18 cellular contexts compared by ENCODE assay signal in the genomic region with DNA sequence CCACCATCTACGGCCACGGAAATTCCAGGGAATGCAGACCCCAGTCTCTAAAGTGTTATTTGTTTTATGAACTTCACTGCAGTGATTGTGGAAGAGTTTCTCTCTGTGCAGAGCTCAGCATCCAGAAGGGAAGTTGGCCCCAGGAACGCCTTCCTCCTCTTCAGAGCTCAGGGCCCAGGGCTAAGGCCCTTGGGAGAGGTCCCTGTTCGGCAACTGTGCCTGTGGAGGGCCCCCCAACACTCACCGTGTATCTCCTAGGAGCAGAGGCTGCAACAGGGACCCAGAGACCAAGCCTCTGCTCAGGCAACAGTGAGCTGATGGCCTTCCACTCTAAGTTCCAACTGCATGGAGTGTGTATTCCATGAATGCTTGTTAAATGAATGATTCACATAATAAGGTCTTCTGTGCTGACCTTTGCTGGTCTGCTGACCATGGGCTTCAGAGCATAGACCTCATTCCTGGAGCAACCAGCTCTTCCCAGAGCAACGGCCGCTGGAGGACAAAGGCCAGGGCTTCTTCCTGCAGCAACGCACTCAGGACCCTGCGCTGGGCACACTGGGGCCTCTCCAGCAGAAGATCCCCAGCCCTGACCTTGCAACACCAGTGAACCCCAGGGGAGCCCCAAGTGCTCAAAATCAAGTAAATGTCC. TPM values are rescaled to one million over a fixed set of nuclear protein-coding genes. Genes with fewer than 3 reads are reported as not detected.
DNase-seq lines count a peak whose midpoint lies in the region; ATAC-seq and TF ChIP-seq lines count a peak whose summit lies in the region.
"Had no signal": no experiment of that assay in that cellular context is flagged by ENCODE, and none has a peak within 500 bp of the region (broad histone marks: within the 10 kb centered on the region; RNA-seq: fewer than 3 reads in every experiment).

No MANE protein-coding gene starts in this region.

- H3K79me2 ChIP-seq in PC-3 (ENCODE audit: low read length): peaks cover 51% of the 10 kb centered on the region
- peaks cover 83% of the 10 kb centered on the region for H3K79me2 ChIP-seq in osteoblast (ENCODE audit: insufficient read depth, low read length)

- H3K9me3 ChIP-seq in PC-3 (ENCODE audit: low read length) (no peaks in the 10 kb centered on the region), osteoblast (ENCODE audit: low read depth, low read length) (no peaks in the 10 kb centered on the region)
- H3K9me3 ChIP-seq: A549, tibial artery had no signal

- DNase-seq in A172 (ENCODE audit: low spot score) (peak; percentile 40), PC-3 (no peak), glomerular visceral epithelial cell (ENCODE audit: extremely low spot score) (peak; percentile 60), osteoblast (ENCODE audit: insufficient read length, low spot score, missing footprints) (peak; percentile 93), NCI-H446 treated with DMSO at 0.1 percent for 48 hours (lab: John Stamatoyannopoulos, UW) (no peak)
- DNase-seq in activated T-cell treated with anti-CD3 and anti-CD28 coated beads, Interleukin-2, amount 50 U/mL, for 48 hours: no peak
- no peak for DNase-seq in activated effector memory CD4-positive, alpha-beta T cell treated with Interleukin-2 at 50 U/mL for 16 hours
- DNase-seq: activated CD4-positive, alpha-beta T cell treated with anti-CD3 and anti-CD28 coated beads, Interleukin-2, amount 10 ng/mL, durations not matched to agents 7 days and 5 days; activated T-cell treated with anti-CD3 and anti-CD28 coated beads, Interleukin-2, amount 50 U/mL, for 1 hour; CD8-positive, alpha-beta T cell; effector memory CD4-positive, alpha-beta T cell; NCI-H1930; NCI-H510A treated with DMSO at 0.1 percent for 48 hours; spleen; tibial artery had no signal

- no peak overlapping the region for H3K9ac ChIP-seq in PC-3 (ENCODE audit: low read length)

- H3K9me2 ChIP-seq in PC-3 (replicated peaks; ENCODE audit: low read length): no peaks in the 10 kb centered on the region

- ATAC-seq in PC-3 (peak; percentile 25; the same call in 1 of the 2 replicates), HG03521 (IDR thresholded peaks at IDR 0.05; ENCODE audit: unreplicated experiment) (no peak)
- ATAC-seq: A549; CD8-positive, alpha-beta T cell; stimulated activated effector memory CD8-positive, alpha-beta T cell treated with anti-CD3 and anti-CD28 coated beads, Interleukin-12 subunit alpha, Interleukin-12 subunit beta, amount 100 ng/mL, for 72 hours had no signal

- CTCF ChIA-PET in PC-3 (lab: Charles Lee): no interaction called here

- no peaks in the 10 kb centered on the region for H3F3A ChIP-seq in PC-3 (ENCODE audit: low read length, unreplicated experiment)

- POLR2A ChIA-PET in PC-3 (lab: Charles Lee; ENCODE audit: unreplicated experiment): no interaction called here

- no peak for TF ChIP-seq CTCF in PC-3 (conservative IDR thresholded peaks at IDR 0.05; ENCODE audit: low read depth, low read length)
- TF ChIP-seq CTCF in osteoblast (IDR thresholded peaks at IDR 0.05; ENCODE audit: extremely low read depth, low read depth, low read length): no peak

- H3K27me3 ChIP-seq in PC-3 (ENCODE audit: low read length): no peaks in the 10 kb centered on the region
- no peaks in the 10 kb centered on the region for H3K27me3 ChIP-seq in osteoblast (ENCODE audit: insufficient read depth, low read length)
- H3K27me3 ChIP-seq: tibial artery had no signal

- H3K4me3 ChIP-seq in PC-3 (ENCODE audit: low read length) (no peak overlapping the region), osteoblast (ENCODE audit: insufficient read depth, low read length) (no peak overlapping the region)
- H3K4me3 ChIP-seq: A549, spleen, tibial artery had no signal

- H3K36me3 ChIP-seq in PC-3 (ENCODE audit: low read depth, low read length) (no peaks in the 10 kb centered on the region), osteoblast (ENCODE audit: insufficient read depth, low read length) (no peaks in the 10 kb centered on the region)
- H3K36me3 ChIP-seq: spleen, tibial artery had no signal

- H3K4me2 ChIP-seq in PC-3 (ENCODE audit: low read length): no peak overlapping the region
- peak overlapping the region; percentile 84 for H3K4me2 ChIP-seq in osteoblast (ENCODE audit: insufficient read depth, low read length)

- no peak overlapping the region for H2AFZ ChIP-seq in PC-3 (ENCODE audit: low read length)
- H2AFZ ChIP-seq in osteoblast (ENCODE audit: low read length): no peak overlapping the region

- intact Hi-C loops in PC-3 (cut with micrococcal nuclease): loop anchor here (5.0 kb wide), 2 partner anchors 106 to 169 kb away; no protein-coding TSS in a partner anchor

- no TSS peak for BruUV-seq in PC-3 (replicated peaks; lab: Mats Ljungman, UMichigan)

- H4K20me1 ChIP-seq in PC-3 (ENCODE audit: low read length): no peaks in the 10 kb centered on the region
- H4K20me1 ChIP-seq in osteoblast (ENCODE audit: insufficient read depth, low read length): peaks cover 41% of the 10 kb centered on the region

- H3K27ac ChIP-seq in PC-3 (ENCODE audit: low read length) (no peak overlapping the region), osteoblast (ENCODE audit: low read depth, low read length) (peak overlapping the region; percentile 91)
- H3K27ac ChIP-seq: spleen had no signal

- H3K4me1 ChIP-seq in PC-3 (ENCODE audit: insufficient read depth, low read length) (peaks cover 13% of the 10 kb centered on the region), osteoblast (ENCODE audit: insufficient read depth, low read length) (peaks cover 43% of the 10 kb centered on the region)

RNA-seq across cellular contexts. Expression of a gene that starts 7.7 kb away (rescaled TPM):
- 10.0 and 12.8 TPM in 2 replicates for total RNA-seq in A172 (2014; rRNA removed; shearing (Covaris generic))
- 3.1 and 3.7 TPM in 2 replicates for total RNA-seq in PC-3 (2014; rRNA removed)
- 32.4 and 36.9 TPM in 2 replicates for total RNA-seq in osteoblast

Comparison
In these comparisons a context has a peak if more than half of its experiments do, and no peak if none do; other contexts are left out.
1. DNase-seq: peak in A172 (single experiment), glomerular visceral epithelial cell (single experiment) and osteoblast (single experiment); none in PC-3 (single experiment), NCI-H446 treated with DMSO at 0.1 percent for 48 hours (single experiment), activated T-cell treated with anti-CD3 and anti-CD28 coated beads, Interleukin-2, amount 50 U/mL, for 48 hours (0 of 2) and activated effector memory CD4-positive, alpha-beta T cell treated with Interleukin-2 at 50 U/mL for 16 hours (single experiment).